Comparison of ENCODE assay signal across 19 cellular contexts in genomic region chr15:56261854-56262509, GRCh38. TPM values are rescaled to one million over a fixed set of nuclear protein-coding genes. Genes with fewer than 3 reads are reported as not detected.
DNase-seq lines count a peak whose midpoint lies in the region; ATAC-seq and TF ChIP-seq lines count a peak whose summit lies in the region.
"Had no signal": no experiment of that assay in that cellular context is flagged by ENCODE, and none has a peak within 500 bp of the region (broad histone marks: within the 10 kb centered on the region; RNA-seq: fewer than 3 reads in every experiment).

No MANE protein-coding gene starts in this region.

- H3K27me3 ChIP-seq in RWPE2 (ENCODE audit: insufficient read depth, poor library complexity, severe bottlenecking) = no peaks in the 10 kb centered on the region
- no peaks in the 10 kb centered on the region for H3K27me3 ChIP-seq in CD8-positive, alpha-beta memory T cell (ENCODE audit: insufficient read depth, low read length, poor library complexity, severe bottlenecking)
- H3K27me3 ChIP-seq: esophagus squamous epithelium had no signal

- no peak overlapping the region for H3K27ac ChIP-seq in RWPE2 (ENCODE audit: poor library complexity, severe bottlenecking)
- H3K27ac ChIP-seq in CD8-positive, alpha-beta memory T cell (ENCODE audit: low read depth, low read length) = no peak overlapping the region
- H3K27ac ChIP-seq: esophagus squamous epithelium, skin epidermis had no signal

- no peak for TF ChIP-seq CTCF in RWPE2 (IDR thresholded peaks at IDR 0.05; ENCODE audit: poor library complexity, severe bottlenecking)

- no peak overlapping the region for H3K27ac Mint-ChIP-seq in CD8-positive, alpha-beta memory T cell
- H3K27ac Mint-ChIP-seq: stimulated activated naive CD8-positive, alpha-beta T cell treated with anti-CD3 and anti-CD28 coated beads, Interleukin-15, amount 100 ng/mL, for 72 hours; T-helper 2 cell treated with Interferon-gamma antibody and Interleukin-4, amounts not matched to agents 5 μg/mL and 100 μg/mL, for 36 hours had no signal

- peak; percentile 55; the same call in 2 of the 3 replicates for ATAC-seq in RWPE2 (ENCODE audit: low read depth)
- ATAC-seq in left colon = peak; percentile 100
- ATAC-seq in HG02870 (IDR thresholded peaks at IDR 0.05; ENCODE audit: unreplicated experiment) = no peak
- ATAC-seq: activated T-cell treated with anti-CD3 and anti-CD28 coated beads, Interleukin-2, amount 50 U/mL, for 4 hours; HepG2; stimulated activated naive CD8-positive, alpha-beta T cell treated with anti-CD3 and anti-CD28 coated beads, Interleukin-15, amount 100 ng/mL, for 72 hours had no signal

- peaks cover under 1 to 9% (median 4%) of the 10 kb centered on the region in 5 donors for H3K9me3 Mint-ChIP-seq in CD8-positive, alpha-beta memory T cell
- H3K9me3 Mint-ChIP-seq: T-helper 2 cell treated with Interferon-gamma antibody and Interleukin-4, amounts not matched to agents 5 μg/mL and 100 μg/mL, for 36 hours had no signal

- H3K27me3 Mint-ChIP-seq in CD8-positive, alpha-beta memory T cell = peaks cover 6 to 9% of the 10 kb centered on the region in 2 donors

- POLR2A ChIA-PET in CD8-positive, alpha-beta memory T cell (lab: Charles Lee) = no interaction called here

- H3K4me1 ChIP-seq in RWPE2 (ENCODE audit: insufficient read depth, poor library complexity, severe bottlenecking) = peaks cover 8% of the 10 kb centered on the region
- H3K4me1 ChIP-seq in CD8-positive, alpha-beta memory T cell (ENCODE audit: insufficient read depth, low read length) = no peaks in the 10 kb centered on the region

- intact Hi-C loops in left colon (cut with DNase I, micrococcal nuclease) = no loop called here

- no peaks in the 10 kb centered on the region for H3K9me3 ChIP-seq in RWPE2 (ENCODE audit: severe bottlenecking)
- H3K9me3 ChIP-seq in CD8-positive, alpha-beta memory T cell (ENCODE audit: low read length) = no peaks in the 10 kb centered on the region
- H3K9me3 ChIP-seq: esophagus squamous epithelium had no signal

- peaks cover 0 to 4% (median 0%) of the 10 kb centered on the region in 3 donors for H3K36me3 Mint-ChIP-seq in CD8-positive, alpha-beta memory T cell

- DNase-seq in A172 (ENCODE audit: low spot score) (peak; percentile 46), H4 (ENCODE audit: low spot score) (peak; percentile 17), RWPE2 (ENCODE audit: low spot score) (no peak), left colon (peak; percentile 48 to 69), NCI-H748 treated with DMSO at 0.1 percent for 48 hours (lab: John Stamatoyannopoulos, UW) (no peak), Kasumi-1 (lab: John Stamatoyannopoulos, UW) (no peak)
- no peak for DNase-seq in CD8-positive, alpha-beta memory T cell
- DNase-seq: 8988T; activated CD4-positive, alpha-beta T cell treated with anti-CD3 and anti-CD28 coated beads, Interleukin-2, amount 50 U/mL, for 1 hour; activated T-cell treated with anti-CD3 and anti-CD28 coated beads, Interleukin-2, amount 50 U/mL, for 4 hours; esophagus squamous epithelium; hypothalamus; NCI-H1694; SHP77; stimulated activated naive CD8-positive, alpha-beta T cell treated with anti-CD3 and anti-CD28 coated beads, Interleukin-15, amount 100 ng/mL, for 72 hours had no signal

- CTCF ChIA-PET in CD8-positive, alpha-beta memory T cell (lab: Charles Lee) = no interaction called here

- no peak overlapping the region for H3K4me3 ChIP-seq in RWPE2 (ENCODE audit: severe bottlenecking)
- H3K4me3 ChIP-seq in CD8-positive, alpha-beta memory T cell (ENCODE audit: low read length) = no peak overlapping the region
- H3K4me3 ChIP-seq: esophagus squamous epithelium, skin epidermis had no signal

- H3K36me3 ChIP-seq in RWPE2 (ENCODE audit: low read depth) = no peaks in the 10 kb centered on the region; the same call in 1 of the 2 replicates
- no peaks in the 10 kb centered on the region for H3K36me3 ChIP-seq in CD8-positive, alpha-beta memory T cell (ENCODE audit: insufficient read depth, low read length)
- H3K36me3 ChIP-seq: esophagus squamous epithelium had no signal

- H3K4me3 Mint-ChIP-seq in CD8-positive, alpha-beta memory T cell = no peak overlapping the region
- H3K4me3 Mint-ChIP-seq: activated T-cell treated with anti-CD3 and anti-CD28 coated beads, Interleukin-2, amount 50 U/mL, for 4 hours; stimulated activated naive CD8-positive, alpha-beta T cell treated with anti-CD3 and anti-CD28 coated beads, Interleukin-15, amount 100 ng/mL, for 72 hours; T-helper 2 cell treated with Interferon-gamma antibody and Interleukin-4, amounts not matched to agents 5 μg/mL and 100 μg/mL, for 36 hours had no signal

- peaks cover 3 to 8% (median 7%) of the 10 kb centered on the region in 3 donors for H3K4me1 Mint-ChIP-seq in CD8-positive, alpha-beta memory T cell
- H3K4me1 Mint-ChIP-seq: stimulated activated naive CD8-positive, alpha-beta T cell treated with anti-CD3 and anti-CD28 coated beads, Interleukin-15, amount 100 ng/mL, for 72 hours had no signal

RNA-seq across cellular contexts. Expression of gene RFX7, which starts 18.3 kb away (rescaled TPM):
- total RNA-seq in A172 (2014; rRNA removed; shearing (Covaris generic)) = 2.9 and 3.5 TPM in 2 replicates
- 4.1 and 4.9 TPM in 2 replicates for total RNA-seq in H4 (2014; rRNA removed; shearing (Covaris generic))
- total RNA-seq in left colon = 10 to 100 TPM; 11.8 to 14.4 TPM
- total RNA-seq in CD8-positive, alpha-beta memory T cell = 10 to 100 TPM; 30.3 to 35.2 TPM
- 3.5 TPM for polyA plus RNA-seq in CD8-positive, alpha-beta memory T cell

Comparison
In these comparisons a context has a peak if more than half of its experiments do, and no peak if none do; other contexts are left out.
1. DNase-seq: peak in A172 (single experiment), H4 (single experiment) and left colon (2 of 2); none in RWPE2 (single experiment), NCI-H748 treated with DMSO at 0.1 percent for 48 hours (single experiment), CD8-positive, alpha-beta memory T cell (0 of 5) and Kasumi-1 (0 of 2).